20 cellular contexts compared by ENCODE assay signal in the genomic region with DNA sequence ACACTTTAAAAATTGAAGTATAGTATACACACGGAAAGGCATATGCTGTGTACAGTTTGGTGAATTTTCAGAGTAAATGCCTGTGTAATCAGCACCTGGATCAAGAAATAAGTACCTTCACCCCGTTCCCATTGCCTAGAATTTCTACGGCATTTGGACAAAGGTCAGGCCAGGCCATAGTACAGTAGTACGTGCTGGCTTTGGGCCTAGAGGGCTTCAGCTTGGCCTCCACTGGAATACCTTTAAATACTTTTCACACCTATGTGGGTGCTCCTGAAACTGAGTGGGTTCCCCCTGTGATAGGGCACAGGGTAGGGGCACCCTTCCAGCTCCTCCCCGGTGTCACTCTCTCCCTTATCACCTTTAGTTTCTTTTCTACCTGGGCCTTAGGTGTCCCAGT. TPM values are rescaled to one million over a fixed set of nuclear protein-coding genes. Genes with fewer than 3 reads are reported as not detected.
A peak's percentile ranks its signal among the peaks of the same experiment; 100 is the strongest.
DNase-seq lines count a peak whose midpoint lies in the region; ATAC-seq and TF ChIP-seq lines count a peak whose summit lies in the region.
"Had no signal": no experiment of that assay in that cellular context is flagged by ENCODE, and none has a peak within 500 bp of the region (broad histone marks: within the 10 kb centered on the region; RNA-seq: fewer than 3 reads in every experiment).

No MANE protein-coding gene starts in this region.

- peaks cover 19% of the 10 kb centered on the region for H3K36me3 Mint-ChIP-seq in type B pancreatic cell

- intact Hi-C loops in right lobe of liver (cut with DNase I): no loop called here

- H3K27ac Mint-ChIP-seq in type B pancreatic cell: peak overlapping the region; percentile 74
- H3K27ac Mint-ChIP-seq: CD8-positive, alpha-beta T cell had no signal

- no peak overlapping the region for H3K4me3 Mint-ChIP-seq in type B pancreatic cell
- H3K4me3 Mint-ChIP-seq: CD8-positive, alpha-beta T cell had no signal

- H3K27me3 ChIP-seq in WERI-Rb-1 (ENCODE audit: insufficient read depth, low read depth, severe bottlenecking): no peaks in the 10 kb centered on the region
- no peaks in the 10 kb centered on the region for H3K27me3 ChIP-seq in right lobe of liver

- peaks cover 52% of the 10 kb centered on the region for H3K4me1 Mint-ChIP-seq in type B pancreatic cell (ENCODE audit: unreplicated experiment)

- TF ChIP-seq POLR2A in right lobe of liver (IDR thresholded peaks at IDR 0.05): no peak

- no peak overlapping the region for H3K4me3 ChIP-seq in WERI-Rb-1 (ENCODE audit: low read depth, low read length)
- H3K4me3 ChIP-seq in right lobe of liver: no peak overlapping the region

- no peak for TF ChIP-seq CTCF in WERI-Rb-1 (IDR thresholded peaks at IDR 0.05; ENCODE audit: low read depth, low read length)
- TF ChIP-seq CTCF in right lobe of liver (IDR thresholded peaks at IDR 0.05): no peak
- no peak for TF ChIP-seq CTCF in type B pancreatic cell (conservative IDR thresholded peaks at IDR 0.05)

- H3K27ac ChIP-seq in WERI-Rb-1 (no peak overlapping the region), right lobe of liver (no peak overlapping the region)

- ATAC-seq in right lobe of liver: peak; percentile 84 to 91 (median 90)
- no peak for ATAC-seq in HG02642 (IDR thresholded peaks at IDR 0.05; ENCODE audit: poor library complexity, unreplicated experiment)
- ATAC-seq: CD8-positive, alpha-beta T cell; Panc1; Right ventricle myocardium inferior had no signal

- H3K36me3 ChIP-seq in WERI-Rb-1 (peaks cover 47% of the 10 kb centered on the region), right lobe of liver (no peaks in the 10 kb centered on the region)

- no peaks in the 10 kb centered on the region for H3K27me3 Mint-ChIP-seq in type B pancreatic cell

- H3K9me3 ChIP-seq in WERI-Rb-1 (ENCODE audit: severe bottlenecking) (no peaks in the 10 kb centered on the region), right lobe of liver (no peaks in the 10 kb centered on the region)

- DNase-seq in activated CD8-positive, alpha-beta memory T cell treated with anti-CD3 and anti-CD28 coated beads for 24 hours: peak; percentile 42
- DNase-seq in activated CD8-positive, alpha-beta memory T cell treated with anti-CD3 and anti-CD28 coated beads, Interleukin-2, amount 50 U/mL, for 4 hours: no peak
- DNase-seq in WERI-Rb-1 (peak; percentile 4), right lobe of liver (peak in 1 of 3 donors; percentile 63), type B pancreatic cell (ENCODE audit: extremely low spot score, unreplicated experiment) (peak; percentile 47), hypothalamus (lab: John Stamatoyannopoulos, UW) (no peak), NCI-H82 (lab: John Stamatoyannopoulos, UW) (no peak)
- DNase-seq: 8988T; Calu3; CD8-positive, alpha-beta T cell; EL; KBM-7; NCI-H1105 treated with DMSO at 0.1 percent for 48 hours; NCI-H1694; NCI-H2081 treated with DMSO at 0.1 percent for 48 hours; NCI-H446 treated with DMSO at 0.1 percent for 48 hours; NCI-H69 had no signal

- no peaks in the 10 kb centered on the region for H3K9me3 Mint-ChIP-seq in type B pancreatic cell
- H3K9me3 Mint-ChIP-seq: CD8-positive, alpha-beta T cell had no signal

- peaks cover 0 to 17% (median 6%) of the 10 kb centered on the region in 4 donors for H3K4me1 ChIP-seq in right lobe of liver

- 37% methylated on average over 5 of the region's 5 CpGs for WGBS in right lobe of liver (ENCODE audit: insufficient coverage, low coverage, low lambda C conversion rate, missing lambda C conversion rate)

RNA-seq across cellular contexts. Expression of a gene that starts 26.5 kb away (rescaled TPM):
- total RNA-seq in right lobe of liver: 1 to 10 TPM; 3.7 to 6.8 (median 5.1) TPM
- 34.6 and 71.5 TPM in 2 replicates for total RNA-seq in type B pancreatic cell (ENCODE audit: low replicate concordance)

Comparison
In these comparisons a context has a peak if more than half of its experiments do, and no peak if none do; other contexts are left out.
1. DNase-seq: peak in activated CD8-positive, alpha-beta memory T cell treated with anti-CD3 and anti-CD28 coated beads for 24 hours (single experiment), WERI-Rb-1 (single experiment) and type B pancreatic cell (single experiment); none in activated CD8-positive, alpha-beta memory T cell treated with anti-CD3 and anti-CD28 coated beads, Interleukin-2, amount 50 U/mL, for 4 hours (single experiment), hypothalamus (0 of 51) and NCI-H82 (single experiment).